1 cellular context compared by ENCODE assay signal in genomic region chr17:50542795-50543774, GRCh38.
TF ChIP-seq lines count a peak whose summit lies in the region.

No MANE protein-coding gene starts in this region.

TF ChIP-seq in SK-N-SH, 30 proteins besides CTCF, POLR2A, EP300 and RAD21 (continued from another document):
- TF ChIP-seq, protein P1, sequence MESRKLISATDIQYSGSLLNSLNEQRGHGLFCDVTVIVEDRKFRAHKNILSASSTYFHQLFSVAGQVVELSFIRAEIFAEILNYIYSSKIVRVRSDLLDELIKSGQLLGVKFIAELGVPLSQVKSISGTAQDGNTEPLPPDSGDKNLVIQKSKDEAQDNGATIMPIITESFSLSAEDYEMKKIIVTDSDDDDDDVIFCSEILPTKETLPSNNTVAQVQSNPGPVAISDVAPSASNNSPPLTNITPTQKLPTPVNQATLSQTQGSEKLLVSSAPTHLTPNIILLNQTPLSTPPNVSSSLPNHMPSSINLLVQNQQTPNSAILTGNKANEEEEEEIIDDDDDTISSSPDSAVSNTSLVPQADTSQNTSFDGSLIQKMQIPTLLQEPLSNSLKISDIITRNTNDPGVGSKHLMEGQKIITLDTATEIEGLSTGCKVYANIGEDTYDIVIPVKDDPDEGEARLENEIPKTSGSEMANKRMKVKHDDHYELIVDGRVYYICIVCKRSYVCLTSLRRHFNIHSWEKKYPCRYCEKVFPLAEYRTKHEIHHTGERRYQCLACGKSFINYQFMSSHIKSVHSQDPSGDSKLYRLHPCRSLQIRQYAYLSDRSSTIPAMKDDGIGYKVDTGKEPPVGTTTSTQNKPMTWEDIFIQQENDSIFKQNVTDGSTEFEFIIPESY (IDR thresholded peaks at IDR 0.05; ENCODE audit: borderline replicate concordance, low read depth): no peak
- TF ChIP-seq CHD2 (IDR thresholded peaks at IDR 0.05; ENCODE audit: low read length, partially characterized antibody) (no peak), ELF1 (IDR thresholded peaks at IDR 0.05) (no peak), FOSL2 (IDR thresholded peaks at IDR 0.05; ENCODE audit: borderline replicate concordance, low read depth) (no peak)
- TF ChIP-seq, protein P2, sequence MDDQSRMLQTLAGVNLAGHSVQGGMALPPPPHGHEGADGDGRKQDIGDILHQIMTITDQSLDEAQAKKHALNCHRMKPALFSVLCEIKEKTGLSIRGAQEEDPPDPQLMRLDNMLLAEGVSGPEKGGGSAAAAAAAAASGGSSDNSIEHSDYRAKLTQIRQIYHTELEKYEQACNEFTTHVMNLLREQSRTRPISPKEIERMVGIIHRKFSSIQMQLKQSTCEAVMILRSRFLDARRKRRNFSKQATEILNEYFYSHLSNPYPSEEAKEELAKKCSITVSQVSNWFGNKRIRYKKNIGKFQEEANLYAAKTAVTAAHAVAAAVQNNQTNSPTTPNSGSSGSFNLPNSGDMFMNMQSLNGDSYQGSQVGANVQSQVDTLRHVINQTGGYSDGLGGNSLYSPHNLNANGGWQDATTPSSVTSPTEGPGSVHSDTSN (IDR thresholded peaks at IDR 0.05): no peak
